ENCODE assay signal across 1 cellular context in genomic region chr16:27339180-27339579, GRCh38.
A peak's percentile ranks its signal among the peaks of the same experiment; 100 is the strongest.
TF ChIP-seq lines count a peak whose summit lies in the region.

No MANE protein-coding gene starts in this region.

TF ChIP-seq in K562, 482 proteins besides CTCF, POLR2A, EP300 and RAD21:
- TF ChIP-seq SAFB (IDR thresholded peaks at IDR 0.05; ENCODE audit: borderline replicate concordance, low read depth, low read length) (no peak), ZNF12 (CRISPR knock-in tag; IDR thresholded peaks at IDR 0.05) (peak; percentile 50; the same call in 1 of the 2 replicates)
